10 cellular contexts compared by ENCODE assay signal in genomic region chr2:47257837-47258436, GRCh38.
"Had no signal": no experiment of that assay in that cellular context is flagged by ENCODE, and none has a peak within 500 bp of the region (broad histone marks: within the 10 kb centered on the region; RNA-seq: fewer than 3 reads in every experiment).

No MANE protein-coding gene starts in this region.

- ATAC-seq: heart left ventricle, right lobe of liver had no signal

- H3K27ac ChIP-seq: epithelial cell of prostate, heart left ventricle, right lobe of liver, spleen had no signal

- H3K27me3 ChIP-seq: heart left ventricle, right lobe of liver, spleen had no signal

- DNase-seq: activated CD4-positive, alpha-beta T cell treated with anti-CD3 and anti-CD28 coated beads, Interleukin-2, amount 10 ng/mL, durations not matched to agents 7 days and 5 days; activated CD8-positive, alpha-beta memory T cell treated with anti-CD3 and anti-CD28 coated beads for 24 hours; aorta; dermis blood vessel endothelial cell; foreskin melanocyte; heart left ventricle; right lobe of liver; spleen had no signal

- FAIRE-seq: bronchial epithelial cell had no signal

- H3K36me3 ChIP-seq: heart left ventricle, right lobe of liver, spleen had no signal

- H3K4me1 ChIP-seq: heart left ventricle, right lobe of liver had no signal

- H3K9me3 ChIP-seq: heart left ventricle, right lobe of liver, spleen had no signal

- H3K4me3 ChIP-seq: heart left ventricle, right lobe of liver, spleen had no signal
